Comparison of ENCODE assay signal across 34 cellular contexts in genomic region chr18:40993363-40993762, GRCh38.
"Had no signal": no experiment of that assay in that cellular context is flagged by ENCODE, and none has a peak within 500 bp of the region (broad histone marks: within the 10 kb centered on the region; RNA-seq: fewer than 3 reads in every experiment).

No MANE protein-coding gene starts in this region.

- H3K9me3 ChIP-seq: adrenal gland, body of pancreas, breast epithelium had no signal

- H3K27ac ChIP-seq: adrenal gland, body of pancreas, brain microvascular endothelial cell, breast epithelium, VCaP had no signal

- H3K36me3 ChIP-seq: adrenal gland, brain microvascular endothelial cell, breast epithelium had no signal

- FAIRE-seq: astrocyte, TTC549 had no signal

- ATAC-seq: activated CD8-positive, alpha-beta T cell treated with anti-CD3 and anti-CD28 coated beads for 36 hours; activated naive CD4-positive, alpha-beta T cell treated with anti-CD3 and anti-CD28 coated beads, Interleukin-2, amount 50 U/mL, for 72 hours; activated T-cell treated with anti-CD3 and anti-CD28 coated beads, Interleukin-2, amount 50 U/mL, for 4 hours; activated T-cell treated with anti-CD3 and anti-CD28 coated beads, Interleukin-2, amount 50 U/mL, for 72 hours; activated T-helper 17 cell treated with anti-CD3 and anti-CD28 coated beads, Interleukin-2, amount 50 U/mL, for 72 hours; body of pancreas had no signal

- DNase-seq: activated B cell treated with CpG ODN at 0.5 μM for 24 hours; activated CD4-positive, alpha-beta memory T cell treated with anti-CD3 and anti-CD28 coated beads for 36 hours; activated CD4-positive, alpha-beta T cell treated with anti-CD3 and anti-CD28 coated beads for 4 hours; activated CD4-positive, alpha-beta T cell treated with anti-CD3 and anti-CD28 coated beads, Interleukin-2, amount 10 ng/mL, durations not matched to agents 24 days and 14 days; activated CD4-positive, alpha-beta T cell treated with anti-CD3 and anti-CD28 coated beads, Interleukin-2, amount 50 U/mL, for 1 hour; activated CD4-positive, alpha-beta T cell treated with anti-CD3 and anti-CD28 coated beads, Interleukin-2, amount 50 U/mL, for 4 hours; activated CD4-positive, CD25-positive, alpha-beta regulatory T cell treated with anti-CD3 and anti-CD28 coated beads, Interleukin-2, amount 50 U/mL, for 72 hours; activated CD8-positive, alpha-beta memory T cell treated with anti-CD3 and anti-CD28 coated beads, Interleukin-2, amount 50 U/mL, for 4 hours; activated CD8-positive, alpha-beta T cell treated with anti-CD3 and anti-CD28 coated beads for 36 hours; activated effector memory CD4-positive, alpha-beta T cell treated with anti-CD3 and anti-CD28 coated beads, Interleukin-2, amount 50 U/mL, for 16 hours; activated gamma-delta T cell treated with Interleukin-2 at 50 U/mL for 16 hours; activated naive CD4-positive, alpha-beta T cell; activated naive CD4-positive, alpha-beta T cell treated with anti-CD3 and anti-CD28 coated beads for 36 hours; activated naive CD4-positive, alpha-beta T cell treated with anti-CD3 and anti-CD28 coated beads, Interleukin-2, amount 50 U/mL, for 16 hours; activated naive CD8-positive, alpha-beta T cell treated with anti-CD3 and anti-CD28 coated beads for 36 hours; activated T-cell treated with anti-CD3 and anti-CD28 coated beads for 4 hours; activated T-cell treated with anti-CD3 and anti-CD28 coated beads, Interleukin-2, amount 50 U/mL, for 1 hour; activated T-cell treated with anti-CD3 and anti-CD28 coated beads, Interleukin-2, amount 50 U/mL, for 4 hours; activated T-cell treated with anti-CD3 and anti-CD28 coated beads, Interleukin-2, amount 50 U/mL, for 72 hours; adrenal gland; amniotic stem cell; aorta; body of pancreas; brain microvascular endothelial cell; central memory CD4-positive, alpha-beta T cell; T-helper 1 cell; T-helper 2 cell; T-helper 9 cell had no signal

- H3K4me3 ChIP-seq: adrenal gland, body of pancreas, breast epithelium had no signal

- H3K4me1 ChIP-seq: adrenal gland, body of pancreas, breast epithelium had no signal

- H3K27me3 ChIP-seq: adrenal gland, body of pancreas, brain microvascular endothelial cell, breast epithelium had no signal
